ENCODE assay signal across 20 cellular contexts in the genomic region with DNA sequence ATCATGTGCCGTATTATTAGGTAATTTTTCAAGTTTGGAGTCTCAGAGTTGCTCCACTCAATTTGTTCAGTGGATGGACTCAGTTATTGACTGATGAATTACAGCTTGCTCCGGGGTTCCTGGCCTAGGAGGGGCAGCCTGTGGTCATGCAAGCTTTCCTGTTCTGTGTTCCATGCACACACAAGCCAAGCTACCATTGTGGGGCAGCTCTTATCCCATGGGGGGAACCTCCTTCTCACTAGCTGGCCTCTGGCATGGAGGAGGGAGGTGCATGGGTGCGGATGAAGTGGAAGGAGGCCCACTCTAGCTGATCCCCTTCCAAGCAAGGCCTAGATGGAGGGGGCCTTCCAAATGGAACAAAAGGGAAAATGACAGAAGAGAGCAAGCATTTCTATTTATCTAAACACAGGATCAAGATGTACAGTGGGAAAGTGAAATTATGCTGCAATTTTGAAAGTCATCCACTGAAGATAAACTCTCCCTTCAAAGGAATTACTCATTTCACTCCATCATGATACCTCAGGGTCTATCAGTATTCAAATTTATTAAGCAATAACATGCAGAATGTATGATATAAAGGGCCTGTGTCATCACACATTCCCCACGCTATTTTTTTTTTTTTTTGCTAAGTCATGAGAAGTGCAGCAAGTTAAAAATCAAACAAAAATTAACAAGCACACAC.
DNase-seq lines count a peak whose midpoint lies in the region; TF ChIP-seq lines count a peak whose summit lies in the region.
"Had no signal": no experiment of that assay in that cellular context is flagged by ENCODE, and none has a peak within 500 bp of the region (broad histone marks: within the 10 kb centered on the region; RNA-seq: fewer than 3 reads in every experiment).

No MANE protein-coding gene starts in this region.

- H2AFZ ChIP-seq in GM23248: no peak overlapping the region

- H3K4me1 ChIP-seq in breast epithelium (peaks cover 0 to 31% of the 10 kb centered on the region in 2 donors), suprapubic skin (peaks cover 74% of the 10 kb centered on the region), GM23248 (ENCODE audit: insufficient read depth) (no peaks in the 10 kb centered on the region)

- in situ Hi-C loops in GM23248 (cut with MboI): no loop called here

- TF ChIP-seq CTCF in breast epithelium (IDR thresholded peaks at IDR 0.05) (no peak), suprapubic skin (IDR thresholded peaks at IDR 0.05) (no peak)

- DNase-seq in NCI-H748 (lab: John Stamatoyannopoulos, UW; ENCODE audit: unreplicated experiment) (peak; percentile 30), NCI-H748 treated with DMSO at 0.1 percent for 48 hours (lab: John Stamatoyannopoulos, UW) (no peak), breast epithelium (ENCODE audit: low spot score in 2 of 2) (no peak), mesenteric fat pad (ENCODE audit: low spot score) (peak; percentile 69), suprapubic skin (ENCODE audit: low spot score in 2 of 2) (no peak), GM23248 (no peak)
- DNase-seq in activated naive CD4-positive, alpha-beta T cell treated with Interleukin-2 at 50 U/mL for 16 hours: no peak
- no peak for DNase-seq in stimulated activated CD4-positive, alpha-beta T cell treated with anti-CD3 and anti-CD28 coated beads, Interleukin-12 subunit alpha, Interleukin-12 subunit beta, amount 100 ng/mL, for 4 hours
- DNase-seq: activated CD4-positive, alpha-beta T cell treated with anti-CD3 and anti-CD28 coated beads, Interleukin-2, amount 10 ng/mL, durations not matched to agents 24 days and 14 days; activated naive CD4-positive, alpha-beta T cell; DMS 273 treated with DMSO at 0.1 percent for 48 hours; erythroblast; head of caudate nucleus; naive thymus-derived CD8-positive, alpha-beta T cell; NCI-H2107; psoas muscle; tibial artery had no signal

- H3K9me3 ChIP-seq in breast epithelium: no peaks in the 10 kb centered on the region
- H3K9me3 ChIP-seq in suprapubic skin: no peaks in the 10 kb centered on the region
- no peaks in the 10 kb centered on the region for H3K9me3 ChIP-seq in GM23248 (ENCODE audit: low read depth)
- H3K9me3 ChIP-seq: BLaER1 treated with 17β-estradiol and CSF1 and Interleukin-3, amounts not matched to agents 10 nM and 100 nM; body of pancreas; Peyer's patch; psoas muscle; tibial artery had no signal

- no peaks in the 10 kb centered on the region for H4K20me1 ChIP-seq in GM23248 (ENCODE audit: insufficient read depth)

- H3K4me2 ChIP-seq in GM23248 (ENCODE audit: unreplicated experiment): no peak overlapping the region
- H3K4me2 ChIP-seq: BLaER1 treated with 17β-estradiol and CSF1 and Interleukin-3, amounts not matched to agents 10 nM and 100 nM had no signal

- intact Hi-C loops in breast epithelium (cut with DNase I; ENCODE audit: low total_unique reads): no loop called here

- H3K27me3 ChIP-seq in breast epithelium (no peaks in the 10 kb centered on the region), suprapubic skin (peaks cover 5% of the 10 kb centered on the region), GM23248 (replicated peaks; ENCODE audit: insufficient read depth) (peaks cover 69% of the 10 kb centered on the region)
- H3K27me3 ChIP-seq: body of pancreas, Peyer's patch had no signal

- H3K36me3 ChIP-seq in breast epithelium (no peaks in the 10 kb centered on the region), suprapubic skin (no peaks in the 10 kb centered on the region), GM23248 (ENCODE audit: low read depth) (no peaks in the 10 kb centered on the region)
- H3K36me3 ChIP-seq: BLaER1 treated with 17β-estradiol and CSF1 and Interleukin-3, amounts not matched to agents 10 nM and 100 nM; Peyer's patch; tibial artery had no signal

- H3K27ac ChIP-seq in breast epithelium: peak overlapping the region; percentile 69 to 90
- peak overlapping the region; percentile 75 for H3K27ac ChIP-seq in suprapubic skin
- H3K27ac ChIP-seq in GM23248: no peak overlapping the region
- H3K27ac ChIP-seq: BLaER1 treated with 17β-estradiol and CSF1 and Interleukin-3, amounts not matched to agents 10 nM and 100 nM; psoas muscle; tibial artery had no signal

- TF ChIP-seq POLR2A in breast epithelium (IDR thresholded peaks at IDR 0.05) (no peak), suprapubic skin (IDR thresholded peaks at IDR 0.05) (no peak)

- no peak for TF ChIP-seq EP300 in suprapubic skin (IDR thresholded peaks at IDR 0.05)

- H3K4me3 ChIP-seq in breast epithelium (no peak overlapping the region), suprapubic skin (peak overlapping the region; percentile 1), GM23248 (no peak overlapping the region)
- H3K4me3 ChIP-seq: BLaER1 treated with 17β-estradiol and CSF1 and Interleukin-3, amounts not matched to agents 10 nM and 100 nM; body of pancreas; Peyer's patch; psoas muscle; tibial artery had no signal

- 39% methylated on average over 4 of the region's 4 CpGs for WGBS in suprapubic skin
- WGBS in GM23248 (ENCODE audit: low coverage in 1 of 2, low lambda C conversion rate in 2 of 2, missing lambda C conversion rate in 2 of 2), 2 experiments: 15 to 21% methylated on average over 4 of the region's 4 CpGs

- no peak overlapping the region for H3K9ac ChIP-seq in GM23248
- H3K9ac ChIP-seq: BLaER1 treated with 17β-estradiol and CSF1 and Interleukin-3, amounts not matched to agents 10 nM and 100 nM had no signal

- H3F3A ChIP-seq in GM23248 (ENCODE audit: insufficient read depth): no peaks in the 10 kb centered on the region

- H3K79me2 ChIP-seq in GM23248 (ENCODE audit: insufficient read depth): no peaks in the 10 kb centered on the region

- no peaks in the 10 kb centered on the region for H3K9me2 ChIP-seq in GM23248 (ENCODE audit: insufficient read depth)

Comparison
In these comparisons a context has a peak if more than half of its experiments do, and no peak if none do; other contexts are left out.
1. DNase-seq: peak in NCI-H748 (single experiment) and mesenteric fat pad (single experiment); none in NCI-H748 treated with DMSO at 0.1 percent for 48 hours (single experiment), breast epithelium (0 of 2), suprapubic skin (0 of 2), GM23248 (single experiment), activated naive CD4-positive, alpha-beta T cell treated with Interleukin-2 at 50 U/mL for 16 hours (single experiment) and stimulated activated CD4-positive, alpha-beta T cell treated with anti-CD3 and anti-CD28 coated beads, Interleukin-12 subunit alpha, Interleukin-12 subunit beta, amount 100 ng/mL, for 4 hours (single experiment).